ENCODE assay signal across 8 cellular contexts in the genomic region with DNA sequence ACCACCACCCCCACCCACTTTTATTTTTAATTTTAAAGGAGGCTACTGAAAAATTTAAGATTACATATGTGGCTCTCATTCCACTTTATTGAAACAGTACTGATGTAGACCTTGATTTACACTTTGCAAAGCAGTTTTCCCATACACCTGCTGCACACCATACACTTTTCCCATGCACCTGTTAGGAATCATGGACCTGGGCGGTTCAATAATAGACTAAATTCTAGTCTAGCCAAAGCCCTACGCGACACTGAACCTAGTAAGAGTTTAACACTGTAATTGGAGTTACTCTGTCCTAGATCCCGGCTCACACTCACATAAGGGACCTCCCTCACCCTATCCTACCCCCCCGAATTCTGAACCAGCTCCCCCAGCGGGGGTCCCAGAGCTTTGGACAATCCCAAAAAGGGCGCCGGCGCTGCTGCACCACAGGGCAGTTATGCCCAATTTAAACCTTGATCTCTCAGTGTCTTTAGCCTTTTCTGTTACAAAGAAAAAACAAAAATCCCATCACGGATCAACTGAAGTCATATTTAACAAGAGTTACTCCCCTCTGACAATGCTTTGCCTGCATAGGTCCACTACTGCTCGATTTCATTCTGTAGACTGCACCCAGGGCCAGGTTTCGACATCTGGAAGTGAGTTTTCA. TPM values are rescaled to one million over a fixed set of nuclear protein-coding genes. Genes with fewer than 3 reads are reported as not detected.
A peak's percentile ranks its signal among the peaks of the same experiment; 100 is the strongest.
DNase-seq lines count a peak whose midpoint lies in the region; ATAC-seq lines count a peak whose summit lies in the region.

No MANE protein-coding gene starts in this region.

- H3K27ac Mint-ChIP-seq in natural killer cell treated with Interleukin-12 subunit alpha and Interleukin-12 subunit beta and Interleukin-15 and Interleukin-18, amount 100 ng/mL, for 72 hours = peak overlapping the region; percentile 58 to 78

- no peaks in the 10 kb centered on the region for H3K27me3 Mint-ChIP-seq in natural killer cell treated with Interleukin-12 subunit alpha and Interleukin-12 subunit beta and Interleukin-15 and Interleukin-18, amount 100 ng/mL, for 72 hours

- no peaks in the 10 kb centered on the region for H3K36me3 Mint-ChIP-seq in natural killer cell treated with Interleukin-12 subunit alpha and Interleukin-12 subunit beta and Interleukin-15 and Interleukin-18, amount 100 ng/mL, for 72 hours

- H3K27ac ChIP-seq in duodenal mucosa (ENCODE audit: low read depth, low read length) = peak overlapping the region; percentile 3

- peaks cover 30 to 31% of the 10 kb centered on the region in 2 donors for H3K4me1 ChIP-seq in duodenal mucosa (ENCODE audit: control insufficient read depth in 1 of 2, insufficient read depth in 2 of 2, low read length in 2 of 2)

- peaks cover 30 to 42% of the 10 kb centered on the region in 2 donors for H3K4me1 Mint-ChIP-seq in natural killer cell treated with Interleukin-12 subunit alpha and Interleukin-12 subunit beta and Interleukin-15 and Interleukin-18, amount 100 ng/mL, for 72 hours (ENCODE audit: low read depth in 2 of 2)

- DNase-seq in NCI-H510A treated with DMSO at 0.1 percent for 48 hours (lab: John Stamatoyannopoulos, UW) (peak; percentile 90), NCI-H1436 (lab: John Stamatoyannopoulos, UW) (no peak), mesenteric fat pad (ENCODE audit: low spot score) (no peak), midbrain (lab: John Stamatoyannopoulos, UW) (no peak)
- no peak for DNase-seq in natural killer cell treated with Interleukin-12 subunit alpha and Interleukin-12 subunit beta and Interleukin-15 and Interleukin-18, amount 100 ng/mL, for 72 hours (ENCODE audit: low spot score)

- H3K27me3 ChIP-seq in duodenal mucosa (ENCODE audit: control insufficient read depth in 1 of 2, insufficient read depth in 2 of 2, low read length in 2 of 2) = no peaks in the 10 kb centered on the region

- peak overlapping the region; percentile 89 to 93 for H3K4me3 ChIP-seq in duodenal mucosa (ENCODE audit: low read depth in 1 of 2, low read length in 2 of 2)

- H3K9ac ChIP-seq in duodenal mucosa (ENCODE audit: low read depth in 1 of 2, low read length in 2 of 2) = peak overlapping the region; percentile 63 to 76

- H3K9me3 ChIP-seq in duodenal mucosa (ENCODE audit: control insufficient read depth in 1 of 2, low read length in 2 of 2) = no peaks in the 10 kb centered on the region

- H3K36me3 ChIP-seq in duodenal mucosa (ENCODE audit: control insufficient read depth in 1 of 2, insufficient read depth in 2 of 2, low read length in 2 of 2) = no peaks in the 10 kb centered on the region

- H3K9me3 Mint-ChIP-seq in natural killer cell treated with Interleukin-12 subunit alpha and Interleukin-12 subunit beta and Interleukin-15 and Interleukin-18, amount 100 ng/mL, for 72 hours = no peaks in the 10 kb centered on the region

- peak; percentile 1 for ATAC-seq in GM18861 (IDR thresholded peaks at IDR 0.05; ENCODE audit: unreplicated experiment)
- peak; percentile 10 for ATAC-seq in HG02571 (IDR thresholded peaks at IDR 0.05; ENCODE audit: unreplicated experiment)
- ATAC-seq in natural killer cell treated with Interleukin-12 subunit alpha and Interleukin-12 subunit beta and Interleukin-15 and Interleukin-18, amount 100 ng/mL, for 72 hours = peak; percentile 0 to 1

- H3K4me3 Mint-ChIP-seq in natural killer cell treated with Interleukin-12 subunit alpha and Interleukin-12 subunit beta and Interleukin-15 and Interleukin-18, amount 100 ng/mL, for 72 hours = peak overlapping the region; percentile 89

RNA-seq across cellular contexts. Expression of a gene that starts 2.4 kb away (rescaled TPM):
- total RNA-seq in natural killer cell treated with Interleukin-12 subunit alpha and Interleukin-12 subunit beta and Interleukin-15 and Interleukin-18, amount 100 ng/mL, for 72 hours = 10 to 100 TPM; 16.2 to 30.8 TPM
- 59.6 TPM for total RNA-seq in mesenteric fat pad
